Comparison of ENCODE assay signal across 27 cellular contexts in the genomic region with DNA sequence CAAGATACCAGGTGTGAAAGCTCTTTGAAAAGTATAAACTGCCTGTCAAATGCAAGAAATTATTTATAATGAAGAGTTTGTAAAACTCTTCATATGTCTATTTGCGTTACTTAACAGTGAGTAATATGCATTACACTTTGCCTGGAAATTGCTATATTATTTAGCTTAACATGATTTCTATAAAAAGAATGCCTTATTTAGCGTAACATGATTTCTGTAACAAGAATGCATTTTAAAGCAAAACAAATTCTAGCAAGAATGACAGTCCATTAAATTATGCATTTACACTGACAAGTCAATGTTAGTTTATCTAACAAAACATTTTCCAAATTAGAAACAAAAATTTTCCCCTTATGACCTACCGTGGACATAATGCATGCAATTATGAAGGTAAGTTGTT.
"Had no signal": no experiment of that assay in that cellular context is flagged by ENCODE, and none has a peak within 500 bp of the region (broad histone marks: within the 10 kb centered on the region; RNA-seq: fewer than 3 reads in every experiment).

No MANE protein-coding gene starts in this region.

- H3K4me1 ChIP-seq: breast epithelium, foreskin keratinocyte had no signal

- ATAC-seq: activated CD4-positive, alpha-beta T cell treated with anti-CD3 and anti-CD28 coated beads for 36 hours; activated CD8-positive, alpha-beta memory T cell treated with anti-CD3 and anti-CD28 coated beads, Interleukin-2, amount 10 ng/mL, durations not matched to agents 7 days and 5 days; activated CD8-positive, alpha-beta T cell treated with anti-CD3 and anti-CD28 coated beads, Interleukin-2, amount 10 ng/mL, durations not matched to agents 7 days and 5 days; activated naive CD8-positive, alpha-beta T cell treated with anti-CD3 and anti-CD28 coated beads, Interleukin-2, amount 50 U/mL, for 24 hours; effector memory CD8-positive, alpha-beta T cell; foreskin keratinocyte; gastrocnemius medialis; heart left ventricle had no signal

- H3K36me3 ChIP-seq: ascending aorta, breast epithelium, cardiac muscle cell, esophagus muscularis mucosa, gastrocnemius medialis had no signal

- H3K27ac ChIP-seq: ascending aorta, breast epithelium, cardiac muscle cell, coronary artery, esophagus muscularis mucosa, foreskin keratinocyte, gastrocnemius medialis, heart left ventricle had no signal

- H3K27me3 ChIP-seq: ascending aorta, breast epithelium, cardiac muscle cell, esophagus muscularis mucosa, foreskin keratinocyte, gastrocnemius medialis, heart left ventricle had no signal

- H3K9me3 ChIP-seq: ascending aorta, breast epithelium, esophagus muscularis mucosa, gastrocnemius medialis, heart left ventricle had no signal

- DNase-seq: activated CD4-positive, alpha-beta memory T cell treated with anti-CD3 and anti-CD28 coated beads for 36 hours; activated CD4-positive, alpha-beta T cell treated with anti-CD3 and anti-CD28 coated beads for 36 hours; activated CD4-positive, CD25-positive, alpha-beta regulatory T cell; activated CD4-positive, CD25-positive, alpha-beta regulatory T cell treated with anti-CD3 and anti-CD28 coated beads, Interleukin-2, amount 50 U/mL, for 72 hours; activated CD8-positive, alpha-beta memory T cell treated with anti-CD3 and anti-CD28 coated beads, Interleukin-2, amount 10 ng/mL, durations not matched to agents 7 days and 5 days; activated CD8-positive, alpha-beta memory T cell treated with anti-CD3 and anti-CD28 coated beads, Interleukin-2, amount 50 U/mL, for 4 hours; activated CD8-positive, alpha-beta T cell treated with anti-CD3 and anti-CD28 coated beads, Interleukin-2, amount 10 ng/mL, durations not matched to agents 7 days and 5 days; activated effector memory CD4-positive, alpha-beta T cell treated with anti-CD3 and anti-CD28 coated beads, Interleukin-2, amount 50 U/mL, for 16 hours; activated naive CD4-positive, alpha-beta T cell treated with anti-CD3 and anti-CD28 coated beads for 36 hours; activated naive CD8-positive, alpha-beta T cell treated with anti-CD3 and anti-CD28 coated beads for 36 hours; activated naive CD8-positive, alpha-beta T cell treated with anti-CD3 and anti-CD28 coated beads, Interleukin-2, amount 50 U/mL, for 24 hours; activated T-cell treated with anti-CD3 and anti-CD28 coated beads, Interleukin-2, amount 50 U/mL, for 1 hour; activated T-cell treated with anti-CD3 and anti-CD28 coated beads, Interleukin-2, amount 50 U/mL, for 48 hours; dermis blood vessel endothelial cell; effector CD4-positive, alpha-beta T cell; effector memory CD8-positive, alpha-beta T cell; erythroblast; foreskin keratinocyte; gastrocnemius medialis; glutamatergic neuron; heart left ventricle; hypothalamus had no signal

- H3K4me3 ChIP-seq: ascending aorta, breast epithelium, cardiac muscle cell, coronary artery, esophagus muscularis mucosa, gastrocnemius medialis, heart left ventricle had no signal
